ENCODE assay signal across 1 cellular context in the genomic region with DNA sequence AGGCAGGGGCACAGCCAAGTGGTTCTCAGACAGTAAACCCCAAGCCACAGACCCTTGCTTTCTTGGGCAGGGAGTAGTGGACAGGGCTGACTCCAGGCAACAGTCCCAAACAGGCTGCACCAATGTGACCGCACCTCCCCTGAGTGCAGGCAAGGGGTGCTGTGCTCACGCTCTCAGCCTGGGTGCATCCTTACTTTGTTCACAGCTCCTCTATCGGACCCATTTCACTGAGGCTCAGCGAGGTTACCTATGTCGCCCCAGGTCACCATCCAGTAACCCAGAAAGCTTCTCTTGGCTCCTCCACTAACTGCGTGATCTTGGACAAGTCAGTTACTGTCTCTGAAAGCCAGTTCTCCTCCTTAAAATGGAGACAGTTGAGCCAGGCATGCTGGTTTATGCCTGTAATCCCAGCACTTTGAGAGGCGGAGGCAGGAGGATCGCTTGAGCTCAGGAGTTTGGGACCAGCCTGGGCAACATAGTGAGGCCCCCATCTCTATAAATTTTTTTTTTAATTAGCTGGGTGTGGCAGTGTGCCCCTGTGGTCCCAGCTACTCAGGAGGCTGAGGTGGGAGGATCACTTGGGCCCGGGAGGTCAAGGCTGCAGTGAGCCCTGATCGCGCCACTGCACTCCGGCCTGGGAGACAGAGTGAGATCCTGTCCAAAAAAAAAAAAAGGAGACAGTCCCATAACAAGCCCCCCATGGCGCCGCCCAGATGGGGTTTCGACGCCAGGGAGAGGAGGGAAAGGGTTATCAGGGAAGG.
TF ChIP-seq lines count a peak whose summit lies in the region.

No MANE protein-coding gene starts in this region.

TF ChIP-seq in HepG2, 621 proteins besides CTCF, POLR2A, EP300 and RAD21:
- TF ChIP-seq, protein P1, sequence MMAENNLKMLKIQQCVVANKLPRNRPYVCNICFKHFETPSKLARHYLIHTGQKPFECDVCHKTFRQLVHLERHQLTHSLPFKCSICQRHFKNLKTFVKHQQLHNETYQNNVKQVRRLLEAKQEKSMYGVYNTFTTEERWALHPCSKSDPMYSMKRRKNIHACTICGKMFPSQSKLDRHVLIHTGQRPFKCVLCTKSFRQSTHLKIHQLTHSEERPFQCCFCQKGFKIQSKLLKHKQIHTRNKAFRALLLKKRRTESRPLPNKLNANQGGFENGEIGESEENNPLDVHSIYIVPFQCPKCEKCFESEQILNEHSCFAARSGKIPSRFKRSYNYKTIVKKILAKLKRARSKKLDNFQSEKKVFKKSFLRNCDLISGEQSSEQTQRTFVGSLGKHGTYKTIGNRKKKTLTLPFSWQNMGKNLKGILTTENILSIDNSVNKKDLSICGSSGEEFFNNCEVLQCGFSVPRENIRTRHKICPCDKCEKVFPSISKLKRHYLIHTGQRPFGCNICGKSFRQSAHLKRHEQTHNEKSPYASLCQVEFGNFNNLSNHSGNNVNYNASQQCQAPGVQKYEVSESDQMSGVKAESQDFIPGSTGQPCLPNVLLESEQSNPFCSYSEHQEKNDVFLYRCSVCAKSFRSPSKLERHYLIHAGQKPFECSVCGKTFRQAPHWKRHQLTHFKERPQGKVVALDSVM (CRISPR knock-in tag; IDR thresholded peaks at IDR 0.05) = peak; percentile 91
- TF ChIP-seq ZNF234 (CRISPR knock-in tag; conservative IDR thresholded peaks at IDR 0.05) = no peak
- TF ChIP-seq ZBTB8A (CRISPR knock-in tag; IDR thresholded peaks at IDR 0.05; ENCODE audit: borderline replicate concordance, low read depth) = no peak
- peak; percentile 42 for TF ChIP-seq STAG1 (CRISPR knock-in tag; IDR thresholded peaks at IDR 0.05)
- TF ChIP-seq, protein P2, sequence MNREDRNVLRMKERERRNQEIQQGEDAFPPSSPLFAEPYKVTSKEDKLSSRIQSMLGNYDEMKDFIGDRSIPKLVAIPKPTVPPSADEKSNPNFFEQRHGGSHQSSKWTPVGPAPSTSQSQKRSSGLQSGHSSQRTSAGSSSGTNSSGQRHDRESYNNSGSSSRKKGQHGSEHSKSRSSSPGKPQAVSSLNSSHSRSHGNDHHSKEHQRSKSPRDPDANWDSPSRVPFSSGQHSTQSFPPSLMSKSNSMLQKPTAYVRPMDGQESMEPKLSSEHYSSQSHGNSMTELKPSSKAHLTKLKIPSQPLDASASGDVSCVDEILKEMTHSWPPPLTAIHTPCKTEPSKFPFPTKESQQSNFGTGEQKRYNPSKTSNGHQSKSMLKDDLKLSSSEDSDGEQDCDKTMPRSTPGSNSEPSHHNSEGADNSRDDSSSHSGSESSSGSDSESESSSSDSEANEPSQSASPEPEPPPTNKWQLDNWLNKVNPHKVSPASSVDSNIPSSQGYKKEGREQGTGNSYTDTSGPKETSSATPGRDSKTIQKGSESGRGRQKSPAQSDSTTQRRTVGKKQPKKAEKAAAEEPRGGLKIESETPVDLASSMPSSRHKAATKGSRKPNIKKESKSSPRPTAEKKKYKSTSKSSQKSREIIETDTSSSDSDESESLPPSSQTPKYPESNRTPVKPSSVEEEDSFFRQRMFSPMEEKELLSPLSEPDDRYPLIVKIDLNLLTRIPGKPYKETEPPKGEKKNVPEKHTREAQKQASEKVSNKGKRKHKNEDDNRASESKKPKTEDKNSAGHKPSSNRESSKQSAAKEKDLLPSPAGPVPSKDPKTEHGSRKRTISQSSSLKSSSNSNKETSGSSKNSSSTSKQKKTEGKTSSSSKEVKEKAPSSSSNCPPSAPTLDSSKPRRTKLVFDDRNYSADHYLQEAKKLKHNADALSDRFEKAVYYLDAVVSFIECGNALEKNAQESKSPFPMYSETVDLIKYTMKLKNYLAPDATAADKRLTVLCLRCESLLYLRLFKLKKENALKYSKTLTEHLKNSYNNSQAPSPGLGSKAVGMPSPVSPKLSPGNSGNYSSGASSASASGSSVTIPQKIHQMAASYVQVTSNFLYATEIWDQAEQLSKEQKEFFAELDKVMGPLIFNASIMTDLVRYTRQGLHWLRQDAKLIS (CRISPR knock-in tag; IDR thresholded peaks at IDR 0.05) = no peak
- peak; percentile 66 for TF ChIP-seq ZNF629 (CRISPR knock-in tag; conservative IDR thresholded peaks at IDR 0.05)
- TF ChIP-seq, protein P3, sequence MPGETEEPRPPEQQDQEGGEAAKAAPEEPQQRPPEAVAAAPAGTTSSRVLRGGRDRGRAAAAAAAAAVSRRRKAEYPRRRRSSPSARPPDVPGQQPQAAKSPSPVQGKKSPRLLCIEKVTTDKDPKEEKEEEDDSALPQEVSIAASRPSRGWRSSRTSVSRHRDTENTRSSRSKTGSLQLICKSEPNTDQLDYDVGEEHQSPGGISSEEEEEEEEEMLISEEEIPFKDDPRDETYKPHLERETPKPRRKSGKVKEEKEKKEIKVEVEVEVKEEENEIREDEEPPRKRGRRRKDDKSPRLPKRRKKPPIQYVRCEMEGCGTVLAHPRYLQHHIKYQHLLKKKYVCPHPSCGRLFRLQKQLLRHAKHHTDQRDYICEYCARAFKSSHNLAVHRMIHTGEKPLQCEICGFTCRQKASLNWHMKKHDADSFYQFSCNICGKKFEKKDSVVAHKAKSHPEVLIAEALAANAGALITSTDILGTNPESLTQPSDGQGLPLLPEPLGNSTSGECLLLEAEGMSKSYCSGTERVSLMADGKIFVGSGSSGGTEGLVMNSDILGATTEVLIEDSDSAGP (CRISPR knock-in tag; IDR thresholded peaks at IDR 0.05; ENCODE audit: borderline replicate concordance) = 0 out of 2 replicates have a peak, but pooled peaks have one; percentile 1
- TF ChIP-seq, protein P4, sequence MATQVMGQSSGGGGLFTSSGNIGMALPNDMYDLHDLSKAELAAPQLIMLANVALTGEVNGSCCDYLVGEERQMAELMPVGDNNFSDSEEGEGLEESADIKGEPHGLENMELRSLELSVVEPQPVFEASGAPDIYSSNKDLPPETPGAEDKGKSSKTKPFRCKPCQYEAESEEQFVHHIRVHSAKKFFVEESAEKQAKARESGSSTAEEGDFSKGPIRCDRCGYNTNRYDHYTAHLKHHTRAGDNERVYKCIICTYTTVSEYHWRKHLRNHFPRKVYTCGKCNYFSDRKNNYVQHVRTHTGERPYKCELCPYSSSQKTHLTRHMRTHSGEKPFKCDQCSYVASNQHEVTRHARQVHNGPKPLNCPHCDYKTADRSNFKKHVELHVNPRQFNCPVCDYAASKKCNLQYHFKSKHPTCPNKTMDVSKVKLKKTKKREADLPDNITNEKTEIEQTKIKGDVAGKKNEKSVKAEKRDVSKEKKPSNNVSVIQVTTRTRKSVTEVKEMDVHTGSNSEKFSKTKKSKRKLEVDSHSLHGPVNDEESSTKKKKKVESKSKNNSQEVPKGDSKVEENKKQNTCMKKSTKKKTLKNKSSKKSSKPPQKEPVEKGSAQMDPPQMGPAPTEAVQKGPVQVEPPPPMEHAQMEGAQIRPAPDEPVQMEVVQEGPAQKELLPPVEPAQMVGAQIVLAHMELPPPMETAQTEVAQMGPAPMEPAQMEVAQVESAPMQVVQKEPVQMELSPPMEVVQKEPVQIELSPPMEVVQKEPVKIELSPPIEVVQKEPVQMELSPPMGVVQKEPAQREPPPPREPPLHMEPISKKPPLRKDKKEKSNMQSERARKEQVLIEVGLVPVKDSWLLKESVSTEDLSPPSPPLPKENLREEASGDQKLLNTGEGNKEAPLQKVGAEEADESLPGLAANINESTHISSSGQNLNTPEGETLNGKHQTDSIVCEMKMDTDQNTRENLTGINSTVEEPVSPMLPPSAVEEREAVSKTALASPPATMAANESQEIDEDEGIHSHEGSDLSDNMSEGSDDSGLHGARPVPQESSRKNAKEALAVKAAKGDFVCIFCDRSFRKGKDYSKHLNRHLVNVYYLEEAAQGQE (IDR thresholded peaks at IDR 0.05; ENCODE audit: borderline replicate concordance in 1 of 2, low read depth in 1 of 2, low read length in 2 of 2) = no peak
- TF ChIP-seq NR2F6 (IDR thresholded peaks at IDR 0.05) = 0 out of 2 replicates have a peak, but pooled peaks have one; percentile 24
- TF ChIP-seq NR2F6 (CRISPR knock-in tag; IDR thresholded peaks at IDR 0.05) = no peak
- TF ChIP-seq, protein P5, sequence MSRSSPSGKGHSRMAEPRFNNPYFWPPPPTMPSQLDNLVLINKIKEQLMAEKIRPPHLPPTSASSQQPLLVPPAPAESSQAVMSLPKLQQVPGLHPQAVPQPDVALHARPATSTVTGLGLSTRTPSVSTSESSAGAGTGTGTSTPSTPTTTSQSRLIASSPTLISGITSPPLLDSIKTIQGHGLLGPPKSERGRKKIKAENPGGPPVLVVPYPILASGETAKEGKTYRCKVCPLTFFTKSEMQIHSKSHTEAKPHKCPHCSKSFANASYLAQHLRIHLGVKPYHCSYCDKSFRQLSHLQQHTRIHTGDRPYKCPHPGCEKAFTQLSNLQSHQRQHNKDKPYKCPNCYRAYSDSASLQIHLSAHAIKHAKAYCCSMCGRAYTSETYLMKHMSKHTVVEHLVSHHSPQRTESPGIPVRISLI (CRISPR knock-in tag; IDR thresholded peaks at IDR 0.05; ENCODE audit: borderline replicate concordance) = peak; percentile 23; the same call in 1 of the 2 replicates
- no peak for TF ChIP-seq KAT7 (CRISPR knock-in tag; IDR thresholded peaks at IDR 0.05; ENCODE audit: borderline replicate concordance)
- TF ChIP-seq ZNF121 (CRISPR knock-in tag; IDR thresholded peaks at IDR 0.05) = 0 out of 2 replicates have a peak, but pooled peaks have one; percentile 33
- TF ChIP-seq ZNF790 (CRISPR knock-in tag; IDR thresholded peaks at IDR 0.05; ENCODE audit: borderline replicate concordance) = 0 out of 2 replicates have a peak, but pooled peaks have one; percentile 42
